7 cellular contexts compared by ENCODE assay signal in genomic region chr1:61743716-61744620, GRCh38. TPM values are rescaled to one million over a fixed set of nuclear protein-coding genes. Genes with fewer than 3 reads are reported as not detected.
DNase-seq lines count a peak whose midpoint lies in the region; ATAC-seq and TF ChIP-seq lines count a peak whose summit lies in the region.

No MANE protein-coding gene starts in this region.

- H3K36me3 ChIP-seq in H7 (replicated peaks; ENCODE audit: control insufficient read depth, insufficient read depth, low read length) (no peaks in the 10 kb centered on the region), SK-N-MC (ENCODE audit: insufficient read depth, low read length) (no peaks in the 10 kb centered on the region), psoas muscle (ENCODE audit: insufficient read depth in 1 of 2, low read depth in 1 of 2) (no peaks in the 10 kb centered on the region), testis (ENCODE audit: low read depth, missing control alignments) (no peaks in the 10 kb centered on the region)

- no peak for ATAC-seq in psoas muscle

- intact Hi-C loops in psoas muscle (cut with DNase I), result loop anchor here in 1 of 2 donors (2.0 kb wide), 1 partner anchor 19 kb away; the partner anchor contains the start of gene TM2D1
- intact Hi-C loops in testis (cut with DNase I; ENCODE audit: low total_unique reads), result no loop called here

- no peak overlapping the region for H3K9ac ChIP-seq in SK-N-MC (ENCODE audit: insufficient read length)

- no peak for TF ChIP-seq POLR2A in testis (IDR thresholded peaks at IDR 0.05)

- H3K4me1 ChIP-seq in psoas muscle (peaks cover 22% of the 10 kb centered on the region), testis (peaks cover 5% of the 10 kb centered on the region)

- H3K27ac ChIP-seq in SK-N-MC (0 out of 2 replicates have a peak overlapping the region, but pooled peaks have one; percentile 42), psoas muscle (peak overlapping the region; percentile 96), testis (no peak overlapping the region)

- H3K4me3 ChIP-seq in H7 (ENCODE audit: insufficient read depth, low read depth, low read length) (peak overlapping the region; percentile 65), SK-N-MC (peak overlapping the region; percentile 78; the same call in 1 of the 2 replicates), epithelial cell of proximal tubule (ENCODE audit: low read depth, low read length) (peak overlapping the region; percentile 87), psoas muscle (peak overlapping the region; percentile 85), testis (no peak overlapping the region)

- no peaks in the 10 kb centered on the region for H3K9me3 ChIP-seq in SK-N-MC (ENCODE audit: low read depth, low read length)
- H3K9me3 ChIP-seq in psoas muscle, result no peaks in the 10 kb centered on the region
- no peaks in the 10 kb centered on the region for H3K9me3 ChIP-seq in testis

- no peaks in the 10 kb centered on the region for H3K27me3 ChIP-seq in H7 (ENCODE audit: control insufficient read depth, insufficient read depth, low read length)
- no peaks in the 10 kb centered on the region for H3K27me3 ChIP-seq in psoas muscle (ENCODE audit: insufficient read depth in 3 of 3, low read length in 2 of 3)
- H3K27me3 ChIP-seq in testis, result no peaks in the 10 kb centered on the region

- no peak for DNase-seq in H7
- no peak for DNase-seq in SK-N-MC (ENCODE audit: low read depth, low spot score)
- DNase-seq in epithelial cell of proximal tubule (ENCODE audit: low read depth), result no peak
- no peak for DNase-seq in psoas muscle
- DNase-seq in testis, result no peak
- no peak for DNase-seq in DMS 273 treated with DMSO at 0.1 percent for 48 hours (lab: John Stamatoyannopoulos, UW)
- no peak for DNase-seq in HPDE6-E6E7 (ENCODE audit: extremely low spot score)

- 81 to 94% (median 86%) methylated on average over 6 of the region's 6 CpGs for WGBS in psoas muscle, 3 donors
- WGBS in testis, 2 donors, result 72% methylated on average over 6 of the region's 6 CpGs

- TF ChIP-seq CTCF in epithelial cell of proximal tubule (conservative IDR thresholded peaks at IDR 0.05; ENCODE audit: low read depth, low read length) (no peak), psoas muscle (IDR thresholded peaks at IDR 0.05) (no peak), testis (IDR thresholded peaks at IDR 0.05) (no peak)

RNA-seq across cellular contexts. Expression of gene PATJ, which starts 1.7 kb away (rescaled TPM):
- total RNA-seq in H7 (2014; rRNA removed; shearing (Covaris generic)), result 15.8 and 31.6 TPM in 2 replicates
- total RNA-seq in epithelial cell of proximal tubule, result 13.9 and 42.1 TPM in 2 replicates
- 10 to 100 TPM; 17.1 to 49.9 (median 29.3) TPM for total RNA-seq in psoas muscle
- polyA plus RNA-seq in psoas muscle, result 10 to 100 TPM in 2 of 3 donors, 1 to 10 TPM in 1; 2.0 to 12.2 (median 10.8) TPM
- total RNA-seq in testis, result 10 to 100 TPM; 21.6 to 44.5 TPM
- 12.9 TPM for polyA plus RNA-seq in testis (ENCODE audit: insufficient read depth, low read depth, low replicate concordance)

RNA-seq across cellular contexts. Expression of gene TM2D1, which starts 19.0 kb away (rescaled TPM):
- 39.6 and 49.5 TPM in 2 replicates for total RNA-seq in H7 (2014; rRNA removed; shearing (Covaris generic))
- total RNA-seq in epithelial cell of proximal tubule (43.3 and 59.5 TPM in 2 replicates), psoas muscle (10 to 100 TPM; 29.5 to 36.8 (median 33.2) TPM), testis (10 to 100 TPM; 57.1 to 68.9 TPM)
- polyA plus RNA-seq in psoas muscle (10 to 100 TPM; 30.0 to 52.9 (median 31.6) TPM), testis (ENCODE audit: insufficient read depth, low read depth, low replicate concordance) (67.3 TPM)

Comparison
In these comparisons a context has a peak if more than half of its experiments do, and no peak if none do; other contexts are left out.
1. H3K4me3 ChIP-seq: peak in H7 (single experiment), SK-N-MC (single experiment), epithelial cell of proximal tubule (single experiment) and psoas muscle (single experiment); none in testis (0 of 2).
2. H3K27ac ChIP-seq: peak in SK-N-MC (single experiment) and psoas muscle (single experiment); none in testis (0 of 2).